Comparison of ENCODE assay signal across 13 cellular contexts in the genomic region with DNA sequence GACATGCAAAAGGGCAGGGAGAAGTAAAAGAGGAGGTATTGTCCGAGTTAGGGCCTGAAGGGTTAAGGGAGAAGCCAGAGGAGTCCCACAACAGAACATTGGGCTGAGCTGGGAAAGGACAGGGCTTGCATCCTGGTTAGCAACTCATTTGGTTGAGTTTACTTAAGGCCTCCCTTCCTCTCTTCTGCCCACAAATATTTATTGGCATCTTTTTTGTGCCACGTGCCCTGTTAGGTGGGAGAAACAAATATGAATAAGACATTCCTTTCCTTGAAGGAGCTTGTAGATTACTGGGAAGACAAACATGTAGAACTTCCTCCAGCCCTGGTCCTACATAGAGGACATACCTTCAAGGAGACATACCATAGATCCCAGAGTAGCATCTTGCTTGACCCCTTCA. TPM values are rescaled to one million over a fixed set of nuclear protein-coding genes. Genes with fewer than 3 reads are reported as not detected.
"Had no signal": no experiment of that assay in that cellular context is flagged by ENCODE, and none has a peak within 500 bp of the region (broad histone marks: within the 10 kb centered on the region; RNA-seq: fewer than 3 reads in every experiment).

No MANE protein-coding gene starts in this region.

- H3K9me3 ChIP-seq: ovary, stomach had no signal

- ATAC-seq: activated CD8-positive, alpha-beta T cell treated with anti-CD3 and anti-CD28 coated beads, Interleukin-2, amount 10 ng/mL, durations not matched to agents 7 days and 5 days; effector memory CD8-positive, alpha-beta T cell; left ventricle myocardium superior; WTC11 had no signal

- H3K9me3 Mint-ChIP-seq: activated T-helper 1 cell treated with anti-CD3 and anti-CD28 coated beads, Interleukin-12 subunit alpha, Interleukin-12 subunit beta, Interleukin-2, Interleukin-4 antibody, amounts not matched to agents 30 ng/mL and 10 ng/mL and 1 ng/mL, durations not matched to agents 14 hours and 24 hours and 36 hours; dendritic cell treated with granulocyte-macrophage colony-stimulating factor and Interleukin-4, amounts not matched to agents 40 ng/mL and 50 ng/mL, for 4 days; effector memory CD8-positive, alpha-beta T cell; neural crest cell; WTC11 had no signal

- H3K4me3 Mint-ChIP-seq: activated CD8-positive, alpha-beta T cell treated with anti-CD3 and anti-CD28 coated beads, Interleukin-2, amount 10 ng/mL, durations not matched to agents 7 days and 5 days; activated T-helper 1 cell treated with anti-CD3 and anti-CD28 coated beads, Interleukin-12 subunit alpha, Interleukin-12 subunit beta, Interleukin-2, Interleukin-4 antibody, amounts not matched to agents 30 ng/mL and 10 ng/mL and 1 ng/mL, durations not matched to agents 14 hours and 24 hours and 36 hours; dendritic cell treated with granulocyte-macrophage colony-stimulating factor and Interleukin-4, amounts not matched to agents 40 ng/mL and 50 ng/mL, for 4 days; effector memory CD8-positive, alpha-beta T cell; neural crest cell; WTC11 had no signal

- H3K27ac ChIP-seq: ovary, stomach had no signal

- H3K36me3 Mint-ChIP-seq: WTC11 had no signal

- H3K4me3 ChIP-seq: ovary, stomach had no signal

- H3K36me3 ChIP-seq: ovary, stomach had no signal

- H3K27ac Mint-ChIP-seq: activated CD8-positive, alpha-beta T cell treated with anti-CD3 and anti-CD28 coated beads, Interleukin-2, amount 10 ng/mL, durations not matched to agents 7 days and 5 days; activated T-helper 1 cell treated with anti-CD3 and anti-CD28 coated beads, Interleukin-12 subunit alpha, Interleukin-12 subunit beta, Interleukin-2, Interleukin-4 antibody, amounts not matched to agents 30 ng/mL and 10 ng/mL and 1 ng/mL, durations not matched to agents 14 hours and 24 hours and 36 hours; dendritic cell treated with granulocyte-macrophage colony-stimulating factor and Interleukin-4, amounts not matched to agents 40 ng/mL and 50 ng/mL, for 4 days; effector memory CD8-positive, alpha-beta T cell; WTC11 had no signal

- H3K27me3 ChIP-seq: ovary, stomach had no signal

- DNase-seq: activated CD4-positive, alpha-beta T cell treated with anti-CD3 and anti-CD28 coated beads for 48 hours; activated CD8-positive, alpha-beta T cell treated with anti-CD3 and anti-CD28 coated beads, Interleukin-2, amount 10 ng/mL, durations not matched to agents 7 days and 5 days; activated naive CD4-positive, alpha-beta T cell; effector memory CD8-positive, alpha-beta T cell; hippocampal formation; left ventricle myocardium superior; ovary; stomach had no signal

RNA-seq across cellular contexts. Expression of a gene that starts 53.0 kb away (rescaled TPM):
- total RNA-seq: activated CD8-positive, alpha-beta T cell treated with anti-CD3 and anti-CD28 coated beads, Interleukin-2, amount 10 ng/mL, durations not matched to agents 7 days and 5 days; activated T-helper 1 cell treated with anti-CD3 and anti-CD28 coated beads, Interleukin-12 subunit alpha, Interleukin-12 subunit beta, Interleukin-2, Interleukin-4 antibody, amounts not matched to agents 30 ng/mL and 10 ng/mL and 1 ng/mL, durations not matched to agents 14 hours and 24 hours and 36 hours; glomerular endothelial cell had no signal
